19 cellular contexts compared by ENCODE assay signal in genomic region chr14:24938593-24938992, GRCh38.
A peak's percentile ranks its signal among the peaks of the same experiment; 100 is the strongest.
DNase-seq lines count a peak whose midpoint lies in the region; ATAC-seq and TF ChIP-seq lines count a peak whose summit lies in the region.
"Had no signal": no experiment of that assay in that cellular context is flagged by ENCODE, and none has a peak within 500 bp of the region (broad histone marks: within the 10 kb centered on the region; RNA-seq: fewer than 3 reads in every experiment).

No MANE protein-coding gene starts in this region.

- no peak for DNase-seq in cardiac muscle cell (ENCODE audit: low read depth in 1 of 2, low spot score in 1 of 2)
- no peak for DNase-seq in left ventricle myocardium superior
- DNase-seq in lower lobe of right lung: no peak
- no peak for DNase-seq in smooth muscle cell (lab: John Stamatoyannopoulos, UW; ENCODE audit: unreplicated experiment)
- no peak for DNase-seq in activated effector memory CD4-positive, alpha-beta T cell treated with Interleukin-2 at 50 U/mL for 16 hours
- DNase-seq: BE2C; CD8-positive, alpha-beta T cell; HCEC 1CT; MG63; NCI-H1092 treated with DMSO at 0.1 percent for 48 hours; NCI-H2081; NCI-H2227 treated with DMSO at 0.1 percent for 48 hours; NCI-H69; PC-3; T-helper 1 cell had no signal

- H3K4me3 ChIP-seq in cardiac muscle cell (no peak overlapping the region), lower lobe of right lung (no peak overlapping the region), smooth muscle cell (no peak overlapping the region)
- H3K4me3 ChIP-seq: GM12878, MG63 had no signal

- H4K20me1 ChIP-seq in smooth muscle cell (ENCODE audit: low read depth): peaks cover 94% of the 10 kb centered on the region

- H2AFZ ChIP-seq in smooth muscle cell (ENCODE audit: low read depth): no peak overlapping the region

- TF ChIP-seq CTCF in cardiac muscle cell (IDR thresholded peaks at IDR 0.05; ENCODE audit: low read depth, low read length) (no peak), lower lobe of right lung (IDR thresholded peaks at IDR 0.05) (no peak), smooth muscle cell (IDR thresholded peaks at IDR 0.05; ENCODE audit: borderline replicate concordance, insufficient read depth, poor library complexity, severe bottlenecking) (no peak)

- H3F3A ChIP-seq in smooth muscle cell (ENCODE audit: low read depth): no peaks in the 10 kb centered on the region

- H3K79me2 ChIP-seq in smooth muscle cell (ENCODE audit: low read depth): peaks cover 92% of the 10 kb centered on the region

- 0 out of 2 replicates have a peak, but pooled peaks have one; percentile 46 for TF ChIP-seq EP300 in Ishikawa (IDR thresholded peaks at IDR 0.05; ENCODE audit: borderline replicate concordance)

- no peak overlapping the region for H3K9ac ChIP-seq in smooth muscle cell (ENCODE audit: low read depth)

- H3K27ac ChIP-seq in cardiac muscle cell: peak overlapping the region; percentile 22
- H3K27ac ChIP-seq in lower lobe of right lung: peak overlapping the region; percentile 31
- H3K27ac ChIP-seq in smooth muscle cell (ENCODE audit: low read depth): peak overlapping the region; percentile 60

- WGBS in smooth muscle cell (ENCODE audit: low lambda C conversion rate): 16% methylated on average over 1 of the region's 1 CpG

- H3K4me1 ChIP-seq in cardiac muscle cell (ENCODE audit: low read depth) (peaks cover 48% of the 10 kb centered on the region), lower lobe of right lung (no peaks in the 10 kb centered on the region), smooth muscle cell (ENCODE audit: low read depth) (peaks cover 9% of the 10 kb centered on the region)
- H3K4me1 ChIP-seq: BE2C had no signal

- H3K9me3 ChIP-seq in cardiac muscle cell (ENCODE audit: low read depth) (no peaks in the 10 kb centered on the region), lower lobe of right lung (no peaks in the 10 kb centered on the region), smooth muscle cell (replicated peaks; ENCODE audit: low read depth) (no peaks in the 10 kb centered on the region)
- H3K9me3 ChIP-seq: BE2C, MG63 had no signal

- H3K27me3 ChIP-seq in cardiac muscle cell: no peaks in the 10 kb centered on the region
- no peaks in the 10 kb centered on the region for H3K27me3 ChIP-seq in lower lobe of right lung (ENCODE audit: low read depth)
- H3K27me3 ChIP-seq in smooth muscle cell (ENCODE audit: low read depth): no peaks in the 10 kb centered on the region
- H3K27me3 ChIP-seq: BE2C, MG63 had no signal

- ATAC-seq in left ventricle myocardium superior (no peak), lower lobe of right lung (no peak), GM21515 (IDR thresholded peaks at IDR 0.05; ENCODE audit: unreplicated experiment) (no peak), GM21367 (IDR thresholded peaks at IDR 0.05; ENCODE audit: unreplicated experiment) (no peak)
- ATAC-seq: CD8-positive, alpha-beta T cell; GM12878; PC-3 had no signal

- no peak for TF ChIP-seq RAD21 in Ishikawa (IDR thresholded peaks at IDR 0.05; ENCODE audit: low read depth)

- H3K4me2 ChIP-seq in smooth muscle cell: peak overlapping the region; percentile 14

- intact Hi-C loops in left ventricle myocardium superior (cut with micrococcal nuclease): no loop called here
- intact Hi-C loops in lower lobe of right lung (cut with DNase I): no loop called here

- no peaks in the 10 kb centered on the region for H3K36me3 ChIP-seq in cardiac muscle cell
- no peaks in the 10 kb centered on the region for H3K36me3 ChIP-seq in lower lobe of right lung
- H3K36me3 ChIP-seq in smooth muscle cell (ENCODE audit: low read depth): no peaks in the 10 kb centered on the region
- H3K36me3 ChIP-seq: BE2C, MG63 had no signal

TF ChIP-seq in Ishikawa, 13 proteins besides CTCF, POLR2A, EP300 and RAD21:
- TF ChIP-seq TCF12 (IDR thresholded peaks at IDR 0.05; ENCODE audit: low read depth) (no peak), TEAD4 (IDR thresholded peaks at IDR 0.05) (0 out of 2 replicates have a peak, but pooled peaks have one; percentile 26), TAF1 (IDR thresholded peaks at IDR 0.05; ENCODE audit: low read depth) (no peak), CEBPB (IDR thresholded peaks at IDR 0.05) (no peak), NFIC (IDR thresholded peaks at IDR 0.05) (peak; percentile 56), ZBTB7A (IDR thresholded peaks at IDR 0.05; ENCODE audit: low read depth) (no peak)
